ENCODE assay signal across 8 cellular contexts in genomic region chr5:138032572-138033274, GRCh38. TPM values are rescaled to one million over a fixed set of nuclear protein-coding genes. Genes with fewer than 3 reads are reported as not detected.
DNase-seq lines count a peak whose midpoint lies in the region; TF ChIP-seq lines count a peak whose summit lies in the region.

Gene FAM13B, minus strand, starts transcription at chr5:138033079. Its CDS starts 13,968 bp downstream, at chr5:138019111.

- peak within 1 kb of the TSS; percentile 82 for H3K4me2 ChIP-seq in OCI-LY3 (ENCODE audit: low read length)

- no peaks in the 10 kb centered on the region for H3K27me3 ChIP-seq in OCI-LY3 (ENCODE audit: low read depth, low read length)

- H3K27ac ChIP-seq in OCI-LY3 (ENCODE audit: low read length), result peak within 1 kb of the TSS; percentile 95

- H3K9me3 ChIP-seq in OCI-LY3 (ENCODE audit: insufficient read depth, low read length), result no peaks in the 10 kb centered on the region

- DNase-seq in COLO668 (lab: John Stamatoyannopoulos, UW; ENCODE audit: unreplicated experiment) (peak; percentile 70), GM20000 (ENCODE audit: low spot score) (peak; percentile 91), HS-27A (ENCODE audit: low read depth) (peak; percentile 34), epidermal melanocyte (ENCODE audit: insufficient read length, low spot score) (peak; percentile 46), mucosa of gallbladder (ENCODE audit: low spot score) (peak; percentile 70)
- DNase-seq in activated CD8-positive, alpha-beta memory T cell treated with anti-CD3 and anti-CD28 coated beads, Interleukin-2, amount 50 U/mL, for 48 hours, result peak; percentile 92
- DNase-seq in stimulated activated CD8-positive, alpha-beta memory T cell treated with anti-CD3 and anti-CD28 coated beads, Interleukin-4, amount 100 ng/mL, for 48 hours, result peak; percentile 86

- TF ChIP-seq CTCF in GM20000 (IDR thresholded peaks at IDR 0.05; ENCODE audit: extremely low read depth, missing control alignments), result no peak
- TF ChIP-seq CTCF in OCI-LY3 (IDR thresholded peaks at IDR 0.05; ENCODE audit: low read depth, low read length), result no peak

- H3K4me3 ChIP-seq in OCI-LY3 (ENCODE audit: low read length), result peak within 1 kb of the TSS; percentile 95

- peak within 1 kb of the TSS; percentile 73; the same call in 1 of the 2 replicates for H2AFZ ChIP-seq in OCI-LY3 (ENCODE audit: low read depth, low read length)

- peaks cover 64% of the 10 kb centered on the region for H3K4me1 ChIP-seq in OCI-LY3 (ENCODE audit: low read length)

- H3K79me2 ChIP-seq in OCI-LY3 (ENCODE audit: low read length), result peaks cover 50% of the 10 kb centered on the region

- peaks cover 5% of the 10 kb centered on the region for H3K36me3 ChIP-seq in OCI-LY3 (replicated peaks; ENCODE audit: low read depth, low read length)

- H4K20me1 ChIP-seq in OCI-LY3 (ENCODE audit: insufficient read depth, low read length), result peaks cover 39% of the 10 kb centered on the region

- H3K9ac ChIP-seq in OCI-LY3 (ENCODE audit: low read length), result peak within 1 kb of the TSS; percentile 97

RNA-seq across cellular contexts. Expression of gene FAM13B, which starts in this region (rescaled TPM):
- total RNA-seq in mucosa of gallbladder, result 35.7 TPM

Comparison
In these comparisons a context has a peak if more than half of its experiments do, and no peak if none do; other contexts are left out.
1. Peak in every context shown above with its lines: DNase-seq, H3K4me3 ChIP-seq and H3K27ac ChIP-seq.
2. DNase-seq: peak in every context shown above with its lines; median percentile 92 in activated CD8-positive, alpha-beta memory T cell treated with anti-CD3 and anti-CD28 coated beads, Interleukin-2, amount 50 U/mL, for 48 hours; 91 in GM20000; 86 in stimulated activated CD8-positive, alpha-beta memory T cell treated with anti-CD3 and anti-CD28 coated beads, Interleukin-4, amount 100 ng/mL, for 48 hours; 70 in COLO668; 70 in mucosa of gallbladder; 46 in epidermal melanocyte; 34 in HS-27A.